1 cellular context compared by ENCODE assay signal in genomic region chr7:22346383-22347107, GRCh38.
TF ChIP-seq lines count a peak whose summit lies in the region.

No MANE protein-coding gene starts in this region.

TF ChIP-seq in HepG2, 621 proteins besides CTCF, POLR2A, EP300 and RAD21 (continued from another document and continues in another):
- TF ChIP-seq, protein P1, sequence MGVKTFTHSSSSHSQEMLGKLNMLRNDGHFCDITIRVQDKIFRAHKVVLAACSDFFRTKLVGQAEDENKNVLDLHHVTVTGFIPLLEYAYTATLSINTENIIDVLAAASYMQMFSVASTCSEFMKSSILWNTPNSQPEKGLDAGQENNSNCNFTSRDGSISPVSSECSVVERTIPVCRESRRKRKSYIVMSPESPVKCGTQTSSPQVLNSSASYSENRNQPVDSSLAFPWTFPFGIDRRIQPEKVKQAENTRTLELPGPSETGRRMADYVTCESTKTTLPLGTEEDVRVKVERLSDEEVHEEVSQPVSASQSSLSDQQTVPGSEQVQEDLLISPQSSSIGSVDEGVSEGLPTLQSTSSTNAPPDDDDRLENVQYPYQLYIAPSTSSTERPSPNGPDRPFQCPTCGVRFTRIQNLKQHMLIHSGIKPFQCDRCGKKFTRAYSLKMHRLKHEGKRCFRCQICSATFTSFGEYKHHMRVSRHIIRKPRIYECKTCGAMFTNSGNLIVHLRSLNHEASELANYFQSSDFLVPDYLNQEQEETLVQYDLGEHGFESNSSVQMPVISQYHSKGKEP (CRISPR knock-in tag; IDR thresholded peaks at IDR 0.05): no peak
- TF ChIP-seq KDM5A (IDR thresholded peaks at IDR 0.05; ENCODE audit: borderline replicate concordance, low read length) (no peak), NCOA2 (CRISPR knock-in tag; IDR thresholded peaks at IDR 0.05) (peak; percentile 64), ZBTB33 (CRISPR knock-in tag; IDR thresholded peaks at IDR 0.05) (no peak), ISL2 (CRISPR knock-in tag; IDR thresholded peaks at IDR 0.05) (peak; percentile 75), HES4 (CRISPR knock-in tag; IDR thresholded peaks at IDR 0.05; ENCODE audit: borderline replicate concordance) (no peak), ZNF552 (CRISPR knock-in tag; IDR thresholded peaks at IDR 0.05; ENCODE audit: borderline replicate concordance) (no peak), ZNF737 (CRISPR knock-in tag; IDR thresholded peaks at IDR 0.05; ENCODE audit: borderline replicate concordance) (no peak), RFXANK (CRISPR knock-in tag; IDR thresholded peaks at IDR 0.05) (no peak), RFX1 (IDR thresholded peaks at IDR 0.05) (no peak), SIN3B (IDR thresholded peaks at IDR 0.05; ENCODE audit: low read length) (no peak), MBNL3 (CRISPR knock-in tag; conservative IDR thresholded peaks at IDR 0.05) (no peak), SIX1 (CRISPR knock-in tag; IDR thresholded peaks at IDR 0.05; ENCODE audit: borderline replicate concordance) (peak; percentile 78), SMARCE1 (IDR thresholded peaks at IDR 0.05; ENCODE audit: borderline replicate concordance) (no peak), ZMAT3 (CRISPR knock-in tag; conservative IDR thresholded peaks at IDR 0.05) (no peak), SALL1 (CRISPR knock-in tag; IDR thresholded peaks at IDR 0.05) (peak; percentile 60; the same call in 1 of the 2 replicates), ZBTB20 (CRISPR knock-in tag; IDR thresholded peaks at IDR 0.05; ENCODE audit: borderline replicate concordance, low read depth) (peak; percentile 40; the same call in 1 of the 2 replicates), ZNF407 (CRISPR knock-in tag; IDR thresholded peaks at IDR 0.05; ENCODE audit: not compliant biosample characterization) (no peak), CEBPB (IDR thresholded peaks at IDR 0.05; ENCODE audit: borderline replicate concordance, low read depth, low read length) (peak; percentile 86; the same call in 1 of the 2 replicates), ZNF776 (CRISPR knock-in tag; IDR thresholded peaks at IDR 0.05) (no peak), ZNF44 (CRISPR knock-in tag; IDR thresholded peaks at IDR 0.05) (no peak), JDP2 (CRISPR knock-in tag; IDR thresholded peaks at IDR 0.05; ENCODE audit: borderline replicate concordance) (no peak), ZNF678 (CRISPR knock-in tag; IDR thresholded peaks at IDR 0.05) (no peak), ZNF879 (CRISPR knock-in tag; IDR thresholded peaks at IDR 0.05) (no peak), ATF6 (CRISPR knock-in tag; conservative IDR thresholded peaks at IDR 0.05) (no peak), USF2 (IDR thresholded peaks at IDR 0.05; ENCODE audit: low read depth, low read length) (no peak), USF2 (CRISPR knock-in tag; IDR thresholded peaks at IDR 0.05; ENCODE audit: borderline replicate concordance) (no peak)
- TF ChIP-seq, protein P2, sequence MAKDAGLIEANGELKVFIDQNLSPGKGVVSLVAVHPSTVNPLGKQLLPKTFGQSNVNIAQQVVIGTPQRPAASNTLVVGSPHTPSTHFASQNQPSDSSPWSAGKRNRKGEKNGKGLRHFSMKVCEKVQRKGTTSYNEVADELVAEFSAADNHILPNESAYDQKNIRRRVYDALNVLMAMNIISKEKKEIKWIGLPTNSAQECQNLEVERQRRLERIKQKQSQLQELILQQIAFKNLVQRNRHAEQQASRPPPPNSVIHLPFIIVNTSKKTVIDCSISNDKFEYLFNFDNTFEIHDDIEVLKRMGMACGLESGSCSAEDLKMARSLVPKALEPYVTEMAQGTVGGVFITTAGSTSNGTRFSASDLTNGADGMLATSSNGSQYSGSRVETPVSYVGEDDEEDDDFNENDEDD (CRISPR knock-in tag; IDR thresholded peaks at IDR 0.05; ENCODE audit: borderline replicate concordance): no peak
- TF ChIP-seq, protein P3, sequence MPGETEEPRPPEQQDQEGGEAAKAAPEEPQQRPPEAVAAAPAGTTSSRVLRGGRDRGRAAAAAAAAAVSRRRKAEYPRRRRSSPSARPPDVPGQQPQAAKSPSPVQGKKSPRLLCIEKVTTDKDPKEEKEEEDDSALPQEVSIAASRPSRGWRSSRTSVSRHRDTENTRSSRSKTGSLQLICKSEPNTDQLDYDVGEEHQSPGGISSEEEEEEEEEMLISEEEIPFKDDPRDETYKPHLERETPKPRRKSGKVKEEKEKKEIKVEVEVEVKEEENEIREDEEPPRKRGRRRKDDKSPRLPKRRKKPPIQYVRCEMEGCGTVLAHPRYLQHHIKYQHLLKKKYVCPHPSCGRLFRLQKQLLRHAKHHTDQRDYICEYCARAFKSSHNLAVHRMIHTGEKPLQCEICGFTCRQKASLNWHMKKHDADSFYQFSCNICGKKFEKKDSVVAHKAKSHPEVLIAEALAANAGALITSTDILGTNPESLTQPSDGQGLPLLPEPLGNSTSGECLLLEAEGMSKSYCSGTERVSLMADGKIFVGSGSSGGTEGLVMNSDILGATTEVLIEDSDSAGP (CRISPR knock-in tag; IDR thresholded peaks at IDR 0.05; ENCODE audit: borderline replicate concordance): no peak
- TF ChIP-seq, protein P4, sequence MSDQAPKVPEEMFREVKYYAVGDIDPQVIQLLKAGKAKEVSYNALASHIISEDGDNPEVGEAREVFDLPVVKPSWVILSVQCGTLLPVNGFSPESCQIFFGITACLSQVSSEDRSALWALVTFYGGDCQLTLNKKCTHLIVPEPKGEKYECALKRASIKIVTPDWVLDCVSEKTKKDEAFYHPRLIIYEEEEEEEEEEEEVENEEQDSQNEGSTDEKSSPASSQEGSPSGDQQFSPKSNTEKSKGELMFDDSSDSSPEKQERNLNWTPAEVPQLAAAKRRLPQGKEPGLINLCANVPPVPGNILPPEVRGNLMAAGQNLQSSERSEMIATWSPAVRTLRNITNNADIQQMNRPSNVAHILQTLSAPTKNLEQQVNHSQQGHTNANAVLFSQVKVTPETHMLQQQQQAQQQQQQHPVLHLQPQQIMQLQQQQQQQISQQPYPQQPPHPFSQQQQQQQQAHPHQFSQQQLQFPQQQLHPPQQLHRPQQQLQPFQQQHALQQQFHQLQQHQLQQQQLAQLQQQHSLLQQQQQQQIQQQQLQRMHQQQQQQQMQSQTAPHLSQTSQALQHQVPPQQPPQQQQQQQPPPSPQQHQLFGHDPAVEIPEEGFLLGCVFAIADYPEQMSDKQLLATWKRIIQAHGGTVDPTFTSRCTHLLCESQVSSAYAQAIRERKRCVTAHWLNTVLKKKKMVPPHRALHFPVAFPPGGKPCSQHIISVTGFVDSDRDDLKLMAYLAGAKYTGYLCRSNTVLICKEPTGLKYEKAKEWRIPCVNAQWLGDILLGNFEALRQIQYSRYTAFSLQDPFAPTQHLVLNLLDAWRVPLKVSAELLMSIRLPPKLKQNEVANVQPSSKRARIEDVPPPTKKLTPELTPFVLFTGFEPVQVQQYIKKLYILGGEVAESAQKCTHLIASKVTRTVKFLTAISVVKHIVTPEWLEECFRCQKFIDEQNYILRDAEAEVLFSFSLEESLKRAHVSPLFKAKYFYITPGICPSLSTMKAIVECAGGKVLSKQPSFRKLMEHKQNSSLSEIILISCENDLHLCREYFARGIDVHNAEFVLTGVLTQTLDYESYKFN (CRISPR knock-in tag; conservative IDR thresholded peaks at IDR 0.05): peak; percentile 88
- TF ChIP-seq, protein P5, sequence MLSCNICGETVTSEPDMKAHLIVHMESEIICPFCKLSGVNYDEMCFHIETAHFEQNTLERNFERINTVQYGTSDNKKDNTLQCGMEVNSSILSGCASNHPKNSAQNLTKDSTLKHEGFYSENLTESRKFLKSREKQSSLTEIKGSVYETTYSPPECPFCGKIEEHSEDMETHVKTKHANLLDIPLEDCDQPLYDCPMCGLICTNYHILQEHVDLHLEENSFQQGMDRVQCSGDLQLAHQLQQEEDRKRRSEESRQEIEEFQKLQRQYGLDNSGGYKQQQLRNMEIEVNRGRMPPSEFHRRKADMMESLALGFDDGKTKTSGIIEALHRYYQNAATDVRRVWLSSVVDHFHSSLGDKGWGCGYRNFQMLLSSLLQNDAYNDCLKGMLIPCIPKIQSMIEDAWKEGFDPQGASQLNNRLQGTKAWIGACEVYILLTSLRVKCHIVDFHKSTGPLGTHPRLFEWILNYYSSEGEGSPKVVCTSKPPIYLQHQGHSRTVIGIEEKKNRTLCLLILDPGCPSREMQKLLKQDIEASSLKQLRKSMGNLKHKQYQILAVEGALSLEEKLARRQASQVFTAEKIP (CRISPR knock-in tag; IDR thresholded peaks at IDR 0.05; ENCODE audit: borderline replicate concordance): no peak
